Comparison of ENCODE assay signal across 8 cellular contexts in the genomic region with DNA sequence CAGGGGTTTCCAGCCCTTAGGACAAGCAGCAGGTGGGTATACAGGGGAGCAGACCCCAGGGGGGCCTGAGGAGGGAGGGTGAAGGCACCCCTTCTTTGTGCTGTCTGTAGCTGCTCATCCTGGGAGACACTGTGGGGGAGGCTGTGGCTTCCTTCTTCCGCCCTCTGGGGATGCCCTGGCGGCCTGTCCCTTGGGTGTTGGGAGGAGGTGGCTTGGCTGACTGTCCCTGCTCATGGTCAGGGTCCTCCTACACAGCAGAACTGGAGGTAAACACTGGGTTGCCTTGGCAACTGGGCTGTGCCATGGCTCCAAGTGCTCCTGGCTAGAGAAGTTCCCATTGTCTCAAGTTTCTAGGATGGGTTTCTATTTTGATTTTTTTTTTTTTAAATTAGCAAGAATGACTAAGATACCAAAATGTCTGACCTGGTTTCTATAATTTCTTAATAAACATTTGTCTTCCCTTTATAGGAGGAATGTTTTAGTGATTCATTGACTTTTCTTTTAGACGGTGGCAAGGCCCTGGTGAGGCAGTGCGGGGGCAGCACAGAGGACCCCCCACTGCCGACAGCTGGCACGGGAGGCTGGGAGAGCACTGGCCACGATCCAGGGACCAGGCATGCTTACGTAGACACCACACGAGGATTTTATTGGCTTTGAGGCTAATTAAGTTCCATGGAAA. TPM values are rescaled to one million over a fixed set of nuclear protein-coding genes. Genes with fewer than 3 reads are reported as not detected.
DNase-seq lines count a peak whose midpoint lies in the region; ATAC-seq and TF ChIP-seq lines count a peak whose summit lies in the region.

No MANE protein-coding gene starts in this region.

- peak overlapping the region in 4 of 5 experiments; percentile 27 to 62 (median 44) for H3K4me3 Mint-ChIP-seq in brain

- H3K9me3 ChIP-seq in stomach smooth muscle (ENCODE audit: control insufficient read depth in 2 of 2, low read length in 2 of 2) = no peaks in the 10 kb centered on the region

- peak; percentile 76 for DNase-seq in activated CD8-positive, alpha-beta memory T cell treated with anti-CD3 and anti-CD28 coated beads, Interleukin-2, amount 50 U/mL, for 48 hours
- DNase-seq in activated CD8-positive, alpha-beta memory T cell treated with anti-CD3 and anti-CD28 coated beads for 24 hours = no peak
- DNase-seq in NCI-H446 treated with DMSO at 0.1 percent for 48 hours (lab: John Stamatoyannopoulos, UW) = peak; percentile 25
- DNase-seq in left colon = peak in 1 of 2 donors; percentile 48
- DNase-seq in D341Med (ENCODE audit: low spot score) = no peak

- ATAC-seq in HG02870 (IDR thresholded peaks at IDR 0.05; ENCODE audit: unreplicated experiment) = peak; percentile 51
- peak; percentile 19 for ATAC-seq in left colon

- peak overlapping the region; percentile 75 for H3K27ac ChIP-seq in stomach smooth muscle (ENCODE audit: low read length)

- no peaks in the 10 kb centered on the region for H3K27me3 Mint-ChIP-seq in brain

- H3K27ac Mint-ChIP-seq in brain = peak overlapping the region; percentile 57 to 86 (median 71)

- intact Hi-C loops in left colon (cut with DNase I, micrococcal nuclease) = no loop called here

- H3K4me1 Mint-ChIP-seq in brain = peaks cover 98% of the 10 kb centered on the region

- no peaks in the 10 kb centered on the region for H3K36me3 ChIP-seq in stomach smooth muscle (ENCODE audit: control insufficient read depth in 2 of 2, insufficient read depth in 2 of 2, low read length in 2 of 2)

- H3K9me3 Mint-ChIP-seq in brain = no peaks in the 10 kb centered on the region

- H3K27me3 ChIP-seq in stomach smooth muscle (ENCODE audit: control insufficient read depth in 1 of 2, insufficient read depth in 2 of 2, low read length in 2 of 2) = no peaks in the 10 kb centered on the region

- peak overlapping the region in 1 of 2 donors; percentile 47 for H3K4me3 ChIP-seq in stomach smooth muscle (ENCODE audit: low read length in 2 of 2)

- no peak overlapping the region for H3K9ac ChIP-seq in stomach smooth muscle (ENCODE audit: low read length in 2 of 2)

- no peaks in the 10 kb centered on the region for H3K36me3 Mint-ChIP-seq in brain

- peaks cover 86% of the 10 kb centered on the region for H3K4me1 ChIP-seq in stomach smooth muscle (ENCODE audit: control insufficient read depth, insufficient read depth, low read length)

- no peak for TF ChIP-seq CTCF in brain (conservative IDR thresholded peaks at IDR 0.05)

RNA-seq across cellular contexts. Expression of gene KLF13, which starts 12.4 kb away (rescaled TPM):
- 88.5 TPM for polyA plus RNA-seq in brain (ENCODE audit: insufficient read depth, low read depth, low replicate concordance)
- 100 to 1,000 TPM in 1 of 2 donors, 10 to 100 TPM in 1; 36.8 to 103 TPM for total RNA-seq in left colon

Comparison
In these comparisons a context has a peak if more than half of its experiments do, and no peak if none do; other contexts are left out.
1. DNase-seq: peak in activated CD8-positive, alpha-beta memory T cell treated with anti-CD3 and anti-CD28 coated beads, Interleukin-2, amount 50 U/mL, for 48 hours (single experiment) and NCI-H446 treated with DMSO at 0.1 percent for 48 hours (single experiment); none in activated CD8-positive, alpha-beta memory T cell treated with anti-CD3 and anti-CD28 coated beads for 24 hours (single experiment) and D341Med (single experiment).